In genomic region chr16:2154533-2155090, GRCh38 we compare ENCODE assay signal across 8 cellular contexts. TPM values are rescaled to one million over a fixed set of nuclear protein-coding genes. Genes with fewer than 3 reads are reported as not detected.
A peak's percentile ranks its signal among the peaks of the same experiment; 100 is the strongest.
DNase-seq lines count a peak whose midpoint lies in the region; ATAC-seq, FAIRE-seq and TF ChIP-seq lines count a peak whose summit lies in the region.

No MANE protein-coding gene starts in this region.

- TF ChIP-seq CTCF in glutamatergic neuron (IDR thresholded peaks at IDR 0.05; ENCODE audit: partially characterized antibody, unreplicated experiment) = no peak

- no peaks in the 10 kb centered on the region for H3K27me3 Mint-ChIP-seq in activated CD4-positive, alpha-beta T cell treated with anti-CD3 and anti-CD28 coated beads, Interleukin-2, amount 10 ng/mL, durations not matched to agents 7 days and 5 days
- H3K27me3 Mint-ChIP-seq in glutamatergic neuron (ENCODE audit: unreplicated experiment) = peaks cover 33% of the 10 kb centered on the region

- H3K4me3 Mint-ChIP-seq in activated CD4-positive, alpha-beta T cell treated with anti-CD3 and anti-CD28 coated beads, Interleukin-2, amount 10 ng/mL, durations not matched to agents 7 days and 5 days = peak overlapping the region; percentile 92
- H3K4me3 Mint-ChIP-seq in glutamatergic neuron (ENCODE audit: unreplicated experiment) = peak overlapping the region; percentile 90
- peak overlapping the region; percentile 97 for H3K4me3 Mint-ChIP-seq in stimulated activated effector memory CD8-positive, alpha-beta T cell treated with anti-CD3 and anti-CD28 coated beads, Interleukin-12 subunit alpha, Interleukin-12 subunit beta, amount 100 ng/mL, for 72 hours

- CTCF ChIA-PET in activated CD4-positive, alpha-beta T cell treated with anti-CD3 and anti-CD28 coated beads, Interleukin-2, amount 10 ng/mL, durations not matched to agents 7 days and 5 days (lab: Charles Lee) = interaction anchor here (0.6 to 2.1 kb wide), 9 partner anchors 8 to 232 kb away, joined by 3 to 9 read pairs (median 4); no protein-coding TSS in a partner anchor

- no peaks in the 10 kb centered on the region for H3K9me3 Mint-ChIP-seq in activated CD4-positive, alpha-beta T cell treated with anti-CD3 and anti-CD28 coated beads, Interleukin-2, amount 10 ng/mL, durations not matched to agents 7 days and 5 days
- peaks cover 26% of the 10 kb centered on the region for H3K9me3 Mint-ChIP-seq in glutamatergic neuron (ENCODE audit: unreplicated experiment)
- no peaks in the 10 kb centered on the region for H3K9me3 Mint-ChIP-seq in stimulated activated effector memory CD8-positive, alpha-beta T cell treated with anti-CD3 and anti-CD28 coated beads, Interleukin-12 subunit alpha, Interleukin-12 subunit beta, amount 100 ng/mL, for 72 hours

- H3K27ac Mint-ChIP-seq in activated CD4-positive, alpha-beta T cell treated with anti-CD3 and anti-CD28 coated beads, Interleukin-2, amount 10 ng/mL, durations not matched to agents 7 days and 5 days = peak overlapping the region; percentile 76
- peak overlapping the region; percentile 78 for H3K27ac Mint-ChIP-seq in glutamatergic neuron (ENCODE audit: unreplicated experiment)
- H3K27ac Mint-ChIP-seq in stimulated activated effector memory CD8-positive, alpha-beta T cell treated with anti-CD3 and anti-CD28 coated beads, Interleukin-12 subunit alpha, Interleukin-12 subunit beta, amount 100 ng/mL, for 72 hours = peak overlapping the region; percentile 92

- peaks cover 23% of the 10 kb centered on the region for H3K36me3 Mint-ChIP-seq in activated CD4-positive, alpha-beta T cell treated with anti-CD3 and anti-CD28 coated beads, Interleukin-2, amount 10 ng/mL, durations not matched to agents 7 days and 5 days (ENCODE audit: low read depth)
- no peaks in the 10 kb centered on the region for H3K36me3 Mint-ChIP-seq in glutamatergic neuron (ENCODE audit: unreplicated experiment)
- peaks cover 80% of the 10 kb centered on the region for H3K36me3 Mint-ChIP-seq in stimulated activated effector memory CD8-positive, alpha-beta T cell treated with anti-CD3 and anti-CD28 coated beads, Interleukin-12 subunit alpha, Interleukin-12 subunit beta, amount 100 ng/mL, for 72 hours

- peaks cover 47% of the 10 kb centered on the region for H3K4me1 Mint-ChIP-seq in activated CD4-positive, alpha-beta T cell treated with anti-CD3 and anti-CD28 coated beads, Interleukin-2, amount 10 ng/mL, durations not matched to agents 7 days and 5 days
- peaks cover 24% of the 10 kb centered on the region for H3K4me1 Mint-ChIP-seq in glutamatergic neuron (ENCODE audit: low read depth, unreplicated experiment)
- peaks cover 49% of the 10 kb centered on the region for H3K4me1 Mint-ChIP-seq in stimulated activated effector memory CD8-positive, alpha-beta T cell treated with anti-CD3 and anti-CD28 coated beads, Interleukin-12 subunit alpha, Interleukin-12 subunit beta, amount 100 ng/mL, for 72 hours

- POLR2A ChIA-PET in activated CD4-positive, alpha-beta T cell treated with anti-CD3 and anti-CD28 coated beads, Interleukin-2, amount 10 ng/mL, durations not matched to agents 7 days and 5 days (lab: Charles Lee) = interaction anchor here (0.7 to 1.8 kb wide), 6 partner anchors 8 to 206 kb away, joined by 3 to 13 read pairs (median 3); partner anchors contain the start of genes ECI1 and PGP

- peak; percentile 27 for DNase-seq in NCI-H2227 treated with DMSO at 0.1 percent for 48 hours (lab: John Stamatoyannopoulos, UW)
- no peak for DNase-seq in NCI-H2227 (lab: John Stamatoyannopoulos, UW; ENCODE audit: unreplicated experiment)
- peak; percentile 30 for DNase-seq in activated CD4-positive, alpha-beta T cell treated with anti-CD3 and anti-CD28 coated beads, Interleukin-2, amount 10 ng/mL, durations not matched to agents 7 days and 5 days
- no peak for DNase-seq in glutamatergic neuron
- DNase-seq in stimulated activated effector memory CD8-positive, alpha-beta T cell treated with anti-CD3 and anti-CD28 coated beads, Interleukin-12 subunit alpha, Interleukin-12 subunit beta, amount 100 ng/mL, for 72 hours (ENCODE audit: low spot score in 2 of 2) = no peak
- DNase-seq in urothelium cell line (ENCODE audit: low spot score) = no peak

- ATAC-seq in stimulated activated effector memory CD8-positive, alpha-beta T cell treated with anti-CD3 and anti-CD28 coated beads, Interleukin-12 subunit alpha, Interleukin-12 subunit beta, amount 100 ng/mL, for 72 hours = no peak
- ATAC-seq in GM21529 (IDR thresholded peaks at IDR 0.05; ENCODE audit: unreplicated experiment) (no peak), GM21515 (IDR thresholded peaks at IDR 0.05; ENCODE audit: unreplicated experiment) (no peak)

- FAIRE-seq in urothelium cell line (lab: Jason Lieb, UNC) = no peak

RNA-seq across cellular contexts. Expression of gene TRAF7, which starts 1.0 kb away (rescaled TPM):
- 10 to 100 TPM; 55.6 to 59.7 TPM for total RNA-seq in activated CD4-positive, alpha-beta T cell treated with anti-CD3 and anti-CD28 coated beads, Interleukin-2, amount 10 ng/mL, durations not matched to agents 7 days and 5 days
- total RNA-seq in glutamatergic neuron (ENCODE audit: unreplicated experiment) = 74.8 TPM

RNA-seq across cellular contexts. Expression of gene RAB26, which starts 6.2 kb away (rescaled TPM):
- under 1 TPM; 0.20 to 0.42 TPM for total RNA-seq in activated CD4-positive, alpha-beta T cell treated with anti-CD3 and anti-CD28 coated beads, Interleukin-2, amount 10 ng/mL, durations not matched to agents 7 days and 5 days
- total RNA-seq in glutamatergic neuron (ENCODE audit: unreplicated experiment) = 292 TPM

RNA-seq across cellular contexts. Expression of gene PKD1, which starts 18.9 kb away (rescaled TPM):
- 10 to 100 TPM; 72.9 to 77.2 TPM for total RNA-seq in activated CD4-positive, alpha-beta T cell treated with anti-CD3 and anti-CD28 coated beads, Interleukin-2, amount 10 ng/mL, durations not matched to agents 7 days and 5 days
- 628 TPM for total RNA-seq in glutamatergic neuron (ENCODE audit: unreplicated experiment)

RNA-seq across cellular contexts. Expression of gene CASKIN1, which starts 41.8 kb away (rescaled TPM):
- total RNA-seq in activated CD4-positive, alpha-beta T cell treated with anti-CD3 and anti-CD28 coated beads, Interleukin-2, amount 10 ng/mL, durations not matched to agents 7 days and 5 days = under 1 TPM; 0.07 to 0.19 TPM
- 31.6 TPM for total RNA-seq in glutamatergic neuron (ENCODE audit: unreplicated experiment)

RNA-seq across cellular contexts. Expression of gene MLST8, which starts 50.6 kb away (rescaled TPM):
- total RNA-seq in activated CD4-positive, alpha-beta T cell treated with anti-CD3 and anti-CD28 coated beads, Interleukin-2, amount 10 ng/mL, durations not matched to agents 7 days and 5 days = 10 to 100 TPM; 35.9 to 36.4 TPM
- 57.9 TPM for total RNA-seq in glutamatergic neuron (ENCODE audit: unreplicated experiment)

Comparison
In these comparisons a context has a peak if more than half of its experiments do, and no peak if none do; other contexts are left out.
1. DNase-seq: peak in NCI-H2227 treated with DMSO at 0.1 percent for 48 hours (single experiment) and activated CD4-positive, alpha-beta T cell treated with anti-CD3 and anti-CD28 coated beads, Interleukin-2, amount 10 ng/mL, durations not matched to agents 7 days and 5 days (single experiment); none in NCI-H2227 (single experiment), glutamatergic neuron (single experiment), stimulated activated effector memory CD8-positive, alpha-beta T cell treated with anti-CD3 and anti-CD28 coated beads, Interleukin-12 subunit alpha, Interleukin-12 subunit beta, amount 100 ng/mL, for 72 hours (0 of 2) and urothelium cell line (single experiment).
2. RNA of gene RAB26, which starts 6.2 kb away (total RNA-seq): 292 TPM in glutamatergic neuron (single experiment); 0.20 to 0.42 TPM in activated CD4-positive, alpha-beta T cell treated with anti-CD3 and anti-CD28 coated beads, Interleukin-2, amount 10 ng/mL, durations not matched to agents 7 days and 5 days; every median in the first group is over 100 times any median in the second.
3. Peak in every context shown above with its lines, with median percentiles within 50 percentile points of each other: H3K27ac Mint-ChIP-seq and H3K4me3 Mint-ChIP-seq.